ENCODE assay signal across 9 cellular contexts in genomic region chr2:104872034-104872865, GRCh38. TPM values are rescaled to one million over a fixed set of nuclear protein-coding genes. Genes with fewer than 3 reads are reported as not detected.
A peak's percentile ranks its signal among the peaks of the same experiment; 100 is the strongest.
DNase-seq lines count a peak whose midpoint lies in the region; ATAC-seq and TF ChIP-seq lines count a peak whose summit lies in the region.
"Had no signal": no experiment of that assay in that cellular context is flagged by ENCODE, and none has a peak within 500 bp of the region (broad histone marks: within the 10 kb centered on the region; RNA-seq: fewer than 3 reads in every experiment).

No MANE protein-coding gene starts in this region.

- no peak for TF ChIP-seq POLR2A in tibial nerve (IDR thresholded peaks at IDR 0.05)
- no peak for TF ChIP-seq POLR2A in gastroesophageal sphincter (IDR thresholded peaks at IDR 0.05)

- peaks cover 7% of the 10 kb centered on the region for H3K4me1 ChIP-seq in mesodermal cell (ENCODE audit: control insufficient read depth, insufficient read depth, low read length, poor library complexity, severe bottlenecking)
- peaks cover 0 to 27% (median 13%) of the 10 kb centered on the region in 4 donors for H3K4me1 ChIP-seq in tibial nerve
- H3K4me1 ChIP-seq in gastroesophageal sphincter: peaks cover 0 to 27% (median 8%) of the 10 kb centered on the region in 3 donors
- H3K4me1 ChIP-seq: colonic mucosa had no signal

- TF ChIP-seq EP300 in tibial nerve (IDR thresholded peaks at IDR 0.05): no peak
- TF ChIP-seq EP300 in gastroesophageal sphincter (IDR thresholded peaks at IDR 0.05): no peak

- WGBS in mesodermal cell (ENCODE audit: insufficient coverage in 2 of 2), 2 experiments: 1% methylated on average over 30 to 31 of the region's 59 CpGs
- WGBS in tibial nerve, 2 donors: 2 to 3% methylated on average over 58 to 59 of the region's 59 CpGs
- 0 to 4% methylated on average over 6 to 19 of the region's 59 CpGs for WGBS in gastroesophageal sphincter (ENCODE audit: low coverage in 1 of 2), 2 donors

- no peak for ATAC-seq in activated naive CD4-positive, alpha-beta T cell treated with anti-CD3 and anti-CD28 coated beads, Interleukin-2, amount 50 U/mL, for 72 hours
- ATAC-seq in gastroesophageal sphincter: no peak

- peaks cover 41% of the 10 kb centered on the region for H3K27me3 Mint-ChIP-seq in activated naive CD4-positive, alpha-beta T cell treated with anti-CD3 and anti-CD28 coated beads, Interleukin-2, amount 50 U/mL, for 24 hours
- peaks cover 98% of the 10 kb centered on the region for H3K27me3 Mint-ChIP-seq in type B pancreatic cell

- peaks cover 0 to 83% of the 10 kb centered on the region in 2 donors for H3K27me3 ChIP-seq in tibial nerve
- peaks cover 95% of the 10 kb centered on the region for H3K27me3 ChIP-seq in gastroesophageal sphincter

- no peak overlapping the region for H3K27ac Mint-ChIP-seq in activated naive CD4-positive, alpha-beta T cell treated with anti-CD3 and anti-CD28 coated beads, Interleukin-2, amount 50 U/mL, for 24 hours
- no peak overlapping the region for H3K27ac Mint-ChIP-seq in activated naive CD4-positive, alpha-beta T cell treated with anti-CD3 and anti-CD28 coated beads, Interleukin-2, amount 50 U/mL, for 72 hours
- H3K27ac Mint-ChIP-seq in type B pancreatic cell: no peak overlapping the region

- H3K9me3 Mint-ChIP-seq in activated naive CD4-positive, alpha-beta T cell treated with anti-CD3 and anti-CD28 coated beads, Interleukin-2, amount 50 U/mL, for 24 hours: no peaks in the 10 kb centered on the region
- H3K9me3 Mint-ChIP-seq in activated naive CD4-positive, alpha-beta T cell treated with anti-CD3 and anti-CD28 coated beads, Interleukin-2, amount 50 U/mL, for 72 hours: no peaks in the 10 kb centered on the region
- H3K9me3 Mint-ChIP-seq in type B pancreatic cell: no peaks in the 10 kb centered on the region

- peak overlapping the region; percentile 38 for H3K4me3 ChIP-seq in astrocyte of the spinal cord (ENCODE audit: low read depth, low read length)
- peak overlapping the region; percentile 50 for H3K4me3 ChIP-seq in mesodermal cell (ENCODE audit: extremely low read depth, insufficient read depth, low read length, poor library complexity, severe bottlenecking)
- peak overlapping the region in 1 of 4 donors; percentile 57 for H3K4me3 ChIP-seq in tibial nerve
- peak overlapping the region in 1 of 2 donors; percentile 60 for H3K4me3 ChIP-seq in gastroesophageal sphincter

- H3K9me3 ChIP-seq in mesodermal cell (ENCODE audit: control insufficient read depth, low read length) (no peaks in the 10 kb centered on the region), tibial nerve (no peaks in the 10 kb centered on the region), gastroesophageal sphincter (no peaks in the 10 kb centered on the region)
- H3K9me3 ChIP-seq: colonic mucosa had no signal

- no peak for DNase-seq in activated naive CD4-positive, alpha-beta T cell treated with anti-CD3 and anti-CD28 coated beads, Interleukin-2, amount 50 U/mL, for 72 hours (ENCODE audit: low spot score in 2 of 2)
- DNase-seq in astrocyte of the spinal cord (ENCODE audit: low read depth, low spot score): peak; percentile 41
- DNase-seq in type B pancreatic cell (ENCODE audit: extremely low spot score, unreplicated experiment): no peak
- DNase-seq in NCI-H1105 (lab: John Stamatoyannopoulos, UW): no peak
- DNase-seq in tibial nerve (ENCODE audit: low spot score in 2 of 2): no peak
- DNase-seq: colonic mucosa had no signal

- H3K36me3 ChIP-seq in mesodermal cell (ENCODE audit: control insufficient read depth, insufficient read depth, low read length) (no peaks in the 10 kb centered on the region), tibial nerve (no peaks in the 10 kb centered on the region), gastroesophageal sphincter (no peaks in the 10 kb centered on the region)
- H3K36me3 ChIP-seq: colonic mucosa had no signal

- peak overlapping the region; percentile 59 for H3K4me3 Mint-ChIP-seq in activated naive CD4-positive, alpha-beta T cell treated with anti-CD3 and anti-CD28 coated beads, Interleukin-2, amount 50 U/mL, for 24 hours
- H3K4me3 Mint-ChIP-seq in type B pancreatic cell: peak overlapping the region; percentile 88

- H3K27ac ChIP-seq in mesodermal cell (ENCODE audit: low read depth, low read length, severe bottlenecking) (no peak overlapping the region), tibial nerve (no peak overlapping the region), gastroesophageal sphincter (peak overlapping the region in 1 of 4 donors; percentile 33)
- H3K27ac ChIP-seq: colonic mucosa had no signal

- TF ChIP-seq CTCF in astrocyte of the spinal cord (IDR thresholded peaks at IDR 0.05; ENCODE audit: low read depth, low read length) (no peak), type B pancreatic cell (conservative IDR thresholded peaks at IDR 0.05) (no peak), tibial nerve (IDR thresholded peaks at IDR 0.05) (no peak), gastroesophageal sphincter (IDR thresholded peaks at IDR 0.05) (no peak)

- peaks cover 16% of the 10 kb centered on the region for H3K4me1 Mint-ChIP-seq in activated naive CD4-positive, alpha-beta T cell treated with anti-CD3 and anti-CD28 coated beads, Interleukin-2, amount 50 U/mL, for 24 hours
- H3K4me1 Mint-ChIP-seq in type B pancreatic cell (ENCODE audit: unreplicated experiment): peaks cover 8% of the 10 kb centered on the region

- no peaks in the 10 kb centered on the region for H3K36me3 Mint-ChIP-seq in activated naive CD4-positive, alpha-beta T cell treated with anti-CD3 and anti-CD28 coated beads, Interleukin-2, amount 50 U/mL, for 24 hours
- peaks cover 0 to 6% of the 10 kb centered on the region in 2 donors for H3K36me3 Mint-ChIP-seq in activated naive CD4-positive, alpha-beta T cell treated with anti-CD3 and anti-CD28 coated beads, Interleukin-2, amount 50 U/mL, for 72 hours
- H3K36me3 Mint-ChIP-seq in type B pancreatic cell: no peaks in the 10 kb centered on the region

- in situ Hi-C loops in astrocyte of the spinal cord (cut with HindIII; ENCODE audit: low sequenced_read_pairs): no loop called here

RNA-seq across cellular contexts. Expression of gene POU3F3, which starts 18.3 kb away (rescaled TPM):
- total RNA-seq in activated naive CD4-positive, alpha-beta T cell treated with anti-CD3 and anti-CD28 coated beads, Interleukin-2, amount 50 U/mL, for 72 hours: not detected
- 3.4 TPM for polyA plus RNA-seq in mesodermal cell (2013, experiment 1 of 2)
- polyA plus RNA-seq in mesodermal cell (2013, experiment 2 of 2): 2.5 TPM
- total RNA-seq in type B pancreatic cell (ENCODE audit: low replicate concordance): 0.14 and 2.1 TPM in 2 replicates
- not detected for total RNA-seq in tibial nerve
- 10 to 100 TPM in 2 of 4 donors, under 1 TPM in 1, not detected in 1; 0.20 to 25.6 (median 13.5) TPM for total RNA-seq in gastroesophageal sphincter
